ENCODE assay signal across 18 cellular contexts in the genomic region with DNA sequence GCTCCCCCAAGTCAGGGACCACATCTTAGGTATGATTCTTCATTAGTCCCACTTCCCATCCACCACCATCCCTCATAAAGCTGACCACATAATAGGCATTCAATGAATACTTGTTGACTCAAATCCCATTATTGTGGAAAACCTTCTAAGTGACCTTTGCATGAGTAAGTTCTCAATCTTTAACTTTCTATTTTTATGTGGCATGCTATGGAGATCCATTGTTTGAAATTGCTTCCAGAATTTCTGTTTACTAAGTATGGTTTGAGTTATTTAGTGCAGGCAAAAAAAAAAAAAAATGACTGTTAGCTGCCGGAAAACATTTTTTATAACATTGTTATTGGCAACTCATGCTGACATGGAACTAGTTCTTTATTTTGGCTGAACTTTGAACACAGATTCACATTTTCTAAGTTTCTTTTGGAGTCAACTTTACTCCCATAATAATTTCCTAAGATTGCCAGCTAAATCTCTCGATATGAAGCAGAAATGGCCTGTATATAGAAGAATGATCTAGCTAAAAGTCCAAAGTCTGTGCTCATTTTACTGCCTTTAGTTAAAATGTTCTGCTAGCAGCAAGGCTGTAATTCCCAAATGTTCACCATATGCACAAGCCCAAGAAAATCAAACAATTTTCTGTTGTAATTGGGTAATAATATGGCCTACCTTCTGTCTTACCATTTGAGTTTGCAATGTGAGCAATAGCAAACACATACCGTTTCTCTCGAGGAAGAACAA.
DNase-seq lines count a peak whose midpoint lies in the region; ATAC-seq, FAIRE-seq and TF ChIP-seq lines count a peak whose summit lies in the region.
"Had no signal": no experiment of that assay in that cellular context is flagged by ENCODE, and none has a peak within 500 bp of the region (broad histone marks: within the 10 kb centered on the region; RNA-seq: fewer than 3 reads in every experiment).

No MANE protein-coding gene starts in this region.

- peak; percentile 39 for DNase-seq in AG20443 (ENCODE audit: low spot score)
- peak; percentile 87 for DNase-seq in M059J (ENCODE audit: low read depth)
- no peak for DNase-seq in tibial nerve (ENCODE audit: low spot score in 2 of 2)
- DNase-seq in stimulated activated CD4-positive, alpha-beta T cell treated with anti-CD3 and anti-CD28 coated beads, Interleukin-2, amount 100 ng/mL, for 24 hours: no peak
- no peak for DNase-seq in ascending aorta (ENCODE audit: low spot score in 2 of 2)
- DNase-seq: activated naive CD4-positive, alpha-beta T cell treated with anti-CD3 and anti-CD28 coated beads, Interleukin-2, amount 10 ng/mL, durations not matched to agents 7 days and 5 days; BE2C; DMS79; lower lobe of right lung; NCI-H345; spleen; testis had no signal

- no peak for ATAC-seq in gastroesophageal sphincter
- ATAC-seq: lower lobe of right lung had no signal

- intact Hi-C loops in ascending aorta (cut with DNase I): no loop called here

- no peaks in the 10 kb centered on the region for H3K36me3 Mint-ChIP-seq in nephron (ENCODE audit: low read depth)

- H3K27ac Mint-ChIP-seq in nephron: peak overlapping the region; percentile 55 to 87 (median 65)
- H3K27ac Mint-ChIP-seq: activated naive CD4-positive, alpha-beta T cell treated with anti-CD3 and anti-CD28 coated beads, Interleukin-2, amount 10 ng/mL, durations not matched to agents 7 days and 5 days had no signal

- peak; percentile 58 for FAIRE-seq in endometrium (lab: Jason Lieb, UNC)
- FAIRE-seq: GM12892 had no signal

- peaks cover 14% of the 10 kb centered on the region for H3K9me3 Mint-ChIP-seq in nephron

- no peak overlapping the region for H3K4me3 ChIP-seq in tibial nerve
- H3K4me3 ChIP-seq in gastroesophageal sphincter: no peak overlapping the region
- H3K4me3 ChIP-seq in ascending aorta: no peak overlapping the region
- H3K4me3 ChIP-seq: lower lobe of right lung, SK-N-MC, spleen, testis had no signal

- 36 to 51% methylated on average over 4 of the region's 4 CpGs for WGBS in tibial nerve, 2 donors
- WGBS in gastroesophageal sphincter (ENCODE audit: low coverage in 1 of 2), 2 donors: 69 to 78% methylated on average over 4 of the region's 4 CpGs

- peaks cover 2% of the 10 kb centered on the region for H3K27me3 Mint-ChIP-seq in nephron (ENCODE audit: low read depth)

- H3K9me3 ChIP-seq in tibial nerve: peaks cover 0 to under 1% (median 0%) of the 10 kb centered on the region in 4 donors
- H3K9me3 ChIP-seq in gastroesophageal sphincter: no peaks in the 10 kb centered on the region
- no peaks in the 10 kb centered on the region for H3K9me3 ChIP-seq in ascending aorta
- H3K9me3 ChIP-seq: BE2C, lower lobe of right lung, testis had no signal

- H3K4me3 Mint-ChIP-seq in nephron: no peak overlapping the region
- H3K4me3 Mint-ChIP-seq: activated naive CD4-positive, alpha-beta T cell treated with anti-CD3 and anti-CD28 coated beads, Interleukin-2, amount 10 ng/mL, durations not matched to agents 7 days and 5 days had no signal

- no peak for TF ChIP-seq POLR2A in tibial nerve (IDR thresholded peaks at IDR 0.05)
- TF ChIP-seq POLR2A in gastroesophageal sphincter (IDR thresholded peaks at IDR 0.05): no peak

- no peaks in the 10 kb centered on the region for H3K27me3 ChIP-seq in tibial nerve
- H3K27me3 ChIP-seq in gastroesophageal sphincter: no peaks in the 10 kb centered on the region
- no peaks in the 10 kb centered on the region for H3K27me3 ChIP-seq in ascending aorta
- H3K27me3 ChIP-seq: BE2C, spleen, testis had no signal

- H3K27ac ChIP-seq in tibial nerve: no peak overlapping the region
- H3K27ac ChIP-seq in gastroesophageal sphincter: no peak overlapping the region
- H3K27ac ChIP-seq in ascending aorta: no peak overlapping the region
- H3K27ac ChIP-seq: lower lobe of right lung, SK-N-MC, spleen, testis, VCaP had no signal

- TF ChIP-seq CTCF in nephron (IDR thresholded peaks at IDR 0.05; ENCODE audit: unreplicated experiment in 3 of 3) (no peak), tibial nerve (IDR thresholded peaks at IDR 0.05) (no peak), gastroesophageal sphincter (IDR thresholded peaks at IDR 0.05) (no peak), ascending aorta (IDR thresholded peaks at IDR 0.05) (no peak)

- TF ChIP-seq EP300 in tibial nerve (IDR thresholded peaks at IDR 0.05) (no peak), gastroesophageal sphincter (IDR thresholded peaks at IDR 0.05) (no peak)

- H3K4me1 Mint-ChIP-seq in nephron: peaks cover 9% of the 10 kb centered on the region

- H3K36me3 ChIP-seq in tibial nerve (no peaks in the 10 kb centered on the region), gastroesophageal sphincter (no peaks in the 10 kb centered on the region), ascending aorta (no peaks in the 10 kb centered on the region)
- H3K36me3 ChIP-seq: BE2C, lower lobe of right lung, spleen had no signal

- peaks cover 0 to 14% (median 0%) of the 10 kb centered on the region in 4 donors for H3K4me1 ChIP-seq in tibial nerve
- H3K4me1 ChIP-seq in gastroesophageal sphincter: no peaks in the 10 kb centered on the region
- no peaks in the 10 kb centered on the region for H3K4me1 ChIP-seq in ascending aorta
- H3K4me1 ChIP-seq: BE2C, lower lobe of right lung, testis had no signal

Comparison
In these comparisons a context has a peak if more than half of its experiments do, and no peak if none do; other contexts are left out.
1. DNase-seq: peak in AG20443 (single experiment) and M059J (single experiment); none in tibial nerve (0 of 2), stimulated activated CD4-positive, alpha-beta T cell treated with anti-CD3 and anti-CD28 coated beads, Interleukin-2, amount 100 ng/mL, for 24 hours (0 of 2) and ascending aorta (0 of 2).